In the genomic region with DNA sequence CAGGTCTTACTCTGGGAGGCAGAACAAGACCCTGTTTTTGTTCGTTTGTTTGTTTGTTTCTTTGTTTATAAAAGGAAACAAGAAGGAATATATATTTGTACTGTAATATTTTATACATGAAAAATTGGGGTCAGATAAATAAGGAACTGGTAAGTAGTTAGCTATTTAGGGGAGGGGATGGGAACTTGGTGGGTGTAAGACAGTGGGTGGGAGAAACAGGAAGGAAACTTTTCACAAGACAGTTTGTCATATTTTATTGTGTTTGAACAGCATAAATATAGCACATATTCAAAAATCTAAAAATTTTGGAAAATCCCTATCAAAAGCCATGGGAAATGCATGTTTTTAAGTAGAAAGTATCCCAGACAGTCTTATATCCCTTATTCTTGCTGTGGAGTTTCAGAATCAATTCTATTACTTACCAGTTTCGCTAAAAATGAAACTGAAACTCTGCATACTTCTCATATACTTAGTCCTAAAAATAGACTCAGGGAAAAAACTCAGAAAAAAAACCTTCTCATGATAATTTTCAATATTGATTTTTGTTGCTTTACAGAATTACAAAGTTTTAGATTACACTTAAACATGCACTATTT, we compare ENCODE assay signal across 8 cellular contexts. TPM values are rescaled to one million over a fixed set of nuclear protein-coding genes. Genes with fewer than 3 reads are reported as not detected.
A peak's percentile ranks its signal among the peaks of the same experiment; 100 is the strongest.
DNase-seq lines count a peak whose midpoint lies in the region; ATAC-seq and TF ChIP-seq lines count a peak whose summit lies in the region.

No MANE protein-coding gene starts in this region.

- no peak overlapping the region for H3K56ac ChIP-seq in H9 (ENCODE audit: insufficient read length, low read depth, low read length)

- WGBS in H9 (ENCODE audit: extremely low coverage, insufficient read length, low lambda C conversion rate): no CpG with 5 or more reads among the region's 2 CpGs

- DNase-seq in tibial artery: no peak
- no peak for DNase-seq in nephron progenitor cell
- DNase-seq in H9: no peak
- no peak for DNase-seq in caudate nucleus (lab: John Stamatoyannopoulos, UW)

- peak overlapping the region; percentile 76 for H3K27ac Mint-ChIP-seq in dendritic cell treated with granulocyte-macrophage colony-stimulating factor and Interleukin-4, amounts not matched to agents 40 ng/mL and 50 ng/mL, for 4 days
- no peak overlapping the region for H3K27ac Mint-ChIP-seq in nephron progenitor cell
- H3K27ac Mint-ChIP-seq in H9: no peak overlapping the region

- no peaks in the 10 kb centered on the region; a peak in 1 of 22 replicates for H3K36me3 ChIP-seq in BLaER1 treated with 17β-estradiol and CSF1 and Interleukin-3, amounts not matched to agents 10 nM and 100 nM
- no peaks in the 10 kb centered on the region for H3K36me3 ChIP-seq in tibial artery

- H2BK120ac ChIP-seq in H9 (ENCODE audit: low read depth, low read length, poor library complexity, severe bottlenecking): no peak overlapping the region

- H3T11ph ChIP-seq in H9 (ENCODE audit: low read length): no peak overlapping the region

- no peaks in the 10 kb centered on the region for H3K27me3 Mint-ChIP-seq in dendritic cell treated with granulocyte-macrophage colony-stimulating factor and Interleukin-4, amounts not matched to agents 40 ng/mL and 50 ng/mL, for 4 days
- H3K27me3 Mint-ChIP-seq in nephron progenitor cell (ENCODE audit: low read depth, poor library complexity) (peaks cover 4% of the 10 kb centered on the region), H9 (ENCODE audit: low read depth) (no peaks in the 10 kb centered on the region)

- H3K4me1 Mint-ChIP-seq in dendritic cell treated with granulocyte-macrophage colony-stimulating factor and Interleukin-4, amounts not matched to agents 40 ng/mL and 50 ng/mL, for 4 days (ENCODE audit: low read depth): peaks cover 30% of the 10 kb centered on the region
- peaks cover 14% of the 10 kb centered on the region for H3K4me1 Mint-ChIP-seq in nephron progenitor cell
- peaks cover 12 to 13% of the 10 kb centered on the region in 2 experiments for H3K4me1 Mint-ChIP-seq in H9

- H3K9me3 ChIP-seq in BLaER1 treated with 17β-estradiol and CSF1 and Interleukin-3, amounts not matched to agents 10 nM and 100 nM (replicated peaks in 1 of 11): peaks cover 0 to 41% (median 28%) of the 10 kb centered on the region in 11 experiments; a peak in 17 of 22 replicates
- H3K9me3 ChIP-seq in tibial artery: no peaks in the 10 kb centered on the region
- H3K9me3 ChIP-seq in H9 (ENCODE audit: control insufficient read depth, low read depth, low read length): no peaks in the 10 kb centered on the region

- H4K8ac ChIP-seq in H9 (replicated peaks; ENCODE audit: insufficient read length, low read depth, low read length): no peak overlapping the region

- H3K9me3 Mint-ChIP-seq in dendritic cell treated with granulocyte-macrophage colony-stimulating factor and Interleukin-4, amounts not matched to agents 40 ng/mL and 50 ng/mL, for 4 days: no peaks in the 10 kb centered on the region
- peaks cover 11% of the 10 kb centered on the region for H3K9me3 Mint-ChIP-seq in nephron progenitor cell
- H3K9me3 Mint-ChIP-seq in H9: peaks cover 4 to 6% of the 10 kb centered on the region in 2 experiments

- no peaks in the 10 kb centered on the region for H4K20me1 ChIP-seq in BLaER1 treated with 17β-estradiol and CSF1 and Interleukin-3, amounts not matched to agents 10 nM and 100 nM
- H4K20me1 ChIP-seq in H9 (ENCODE audit: control insufficient read depth, insufficient read depth, insufficient read length): no peaks in the 10 kb centered on the region

- H2BK15ac ChIP-seq in H9 (ENCODE audit: low read depth, low read length): no peak overlapping the region

- no peak overlapping the region for H3K18ac ChIP-seq in H9 (ENCODE audit: insufficient read length, low read depth, low read length)

- peaks cover 50 to 83% (median 63%) of the 10 kb centered on the region in 10 experiments for H3K4me1 ChIP-seq in BLaER1 treated with 17β-estradiol and CSF1 and Interleukin-3, amounts not matched to agents 10 nM and 100 nM
- H3K4me1 ChIP-seq in tibial artery (peaks cover 0 to 7% (median 0%) of the 10 kb centered on the region in 4 donors), H9 (ENCODE audit: insufficient read depth, low read length) (no peaks in the 10 kb centered on the region)

- H4K5ac ChIP-seq in H9 (ENCODE audit: insufficient read length, low read depth, low read length): no peak overlapping the region

- H2AFZ ChIP-seq in H9 (ENCODE audit: low read length): no peak overlapping the region

- no peaks in the 10 kb centered on the region for H3K23me2 ChIP-seq in H9 (ENCODE audit: insufficient read length, low read depth, low read length, poor library complexity, severe bottlenecking)

- ATAC-seq in GM19397 (IDR thresholded peaks at IDR 0.05; ENCODE audit: unreplicated experiment) (peak; percentile 58), HG03469 (IDR thresholded peaks at IDR 0.05; ENCODE audit: unreplicated experiment) (peak; percentile 92)

- intact Hi-C loops in dendritic cell treated with granulocyte-macrophage colony-stimulating factor and Interleukin-4, amounts not matched to agents 40 ng/mL and 50 ng/mL, for 4 days (cut with micrococcal nuclease): no loop called here
- intact Hi-C loops in tibial artery (cut with DNase I; ENCODE audit: low total_unique reads): no loop called here

- H3K79me2 ChIP-seq in H9 (ENCODE audit: insufficient read depth, low read length): no peaks in the 10 kb centered on the region

- no peaks in the 10 kb centered on the region for H3K27me3 ChIP-seq in BLaER1 treated with 17β-estradiol and CSF1 and Interleukin-3, amounts not matched to agents 10 nM and 100 nM
- H3K27me3 ChIP-seq in tibial artery: no peaks in the 10 kb centered on the region
- H3K27me3 ChIP-seq in H9 (ENCODE audit: insufficient read depth, low read length): no peaks in the 10 kb centered on the region

- H2BK20ac ChIP-seq in H9 (ENCODE audit: low read depth, low read length, poor library complexity, severe bottlenecking): no peak overlapping the region

- H2AK5ac ChIP-seq in H9 (ENCODE audit: insufficient read length, low read length): no peak overlapping the region

- H3K9ac ChIP-seq in BLaER1 treated with 17β-estradiol and CSF1 and Interleukin-3, amounts not matched to agents 10 nM and 100 nM: peak overlapping the region; percentile 56 to 77 (median 67)
- H3K9ac ChIP-seq in H9 (ENCODE audit: extremely low read depth, insufficient read length, low read length): no peak overlapping the region

- H3K4me3 Mint-ChIP-seq in dendritic cell treated with granulocyte-macrophage colony-stimulating factor and Interleukin-4, amounts not matched to agents 40 ng/mL and 50 ng/mL, for 4 days: peak overlapping the region; percentile 42
- H3K4me3 Mint-ChIP-seq in nephron progenitor cell (no peak overlapping the region), H9 (no peak overlapping the region)

- no peak overlapping the region for H4K91ac ChIP-seq in H9 (ENCODE audit: insufficient read length, low read depth, low read length)

- no peak overlapping the region for H2BK5ac ChIP-seq in H9 (ENCODE audit: insufficient read length, low read length)

- no peak overlapping the region for H2BK12ac ChIP-seq in H9 (ENCODE audit: insufficient read length, low read depth, low read length)

- H3K27ac ChIP-seq in BLaER1 treated with 17β-estradiol and CSF1 and Interleukin-3, amounts not matched to agents 10 nM and 100 nM: peak overlapping the region; percentile 75 to 95 (median 90); a peak in 21 of 22 replicates
- H3K27ac ChIP-seq in tibial artery (peak overlapping the region in 1 of 2 donors; percentile 53), H9 (ENCODE audit: insufficient read length, low read depth, low read length) (no peak overlapping the region), caudate nucleus (ENCODE audit: low read depth, low read length) (no peak overlapping the region)

- H3K23ac ChIP-seq in H9 (ENCODE audit: insufficient read length, low read depth, low read length): no peak overlapping the region

- no peak overlapping the region for H3K14ac ChIP-seq in H9 (ENCODE audit: insufficient read depth, low read length)

- no peaks in the 10 kb centered on the region for H3K79me1 ChIP-seq in H9 (ENCODE audit: insufficient read depth, low read depth, low read length, poor library complexity, severe bottlenecking)

- peak overlapping the region; percentile 16 to 52 (median 34); a peak in 14 of 20 replicates for H3K4me3 ChIP-seq in BLaER1 treated with 17β-estradiol and CSF1 and Interleukin-3, amounts not matched to agents 10 nM and 100 nM
- H3K4me3 ChIP-seq in tibial artery: peak overlapping the region; percentile 23 to 40

- TF ChIP-seq CTCF in tibial artery (IDR thresholded peaks at IDR 0.05) (no peak), nephron progenitor cell (IDR thresholded peaks at IDR 0.05) (no peak), H9 (conservative IDR thresholded peaks at IDR 0.05) (no peak)

- H3K4me2 ChIP-seq in BLaER1 treated with 17β-estradiol and CSF1 and Interleukin-3, amounts not matched to agents 10 nM and 100 nM: peak overlapping the region; percentile 56 to 92 (median 77)
- no peak overlapping the region for H3K4me2 ChIP-seq in H9 (ENCODE audit: insufficient read depth, insufficient read length, low read length)

- no peak overlapping the region for H3K4ac ChIP-seq in H9 (ENCODE audit: low read depth, low read length)

- H3K36me3 Mint-ChIP-seq in dendritic cell treated with granulocyte-macrophage colony-stimulating factor and Interleukin-4, amounts not matched to agents 40 ng/mL and 50 ng/mL, for 4 days (ENCODE audit: low read depth): no peaks in the 10 kb centered on the region
- H3K36me3 Mint-ChIP-seq in nephron progenitor cell (ENCODE audit: low read depth): no peaks in the 10 kb centered on the region
- H3K36me3 Mint-ChIP-seq in H9 (ENCODE audit: insufficient read depth in 1 of 3, low read depth in 3 of 3): peaks cover 4 to 5% (median 5%) of the 10 kb centered on the region in 3 experiments

RNA-seq across cellular contexts. Expression of a gene that starts 22.3 kb away (rescaled TPM):
- 6.4 and 7.5 TPM in 2 replicates for total RNA-seq in H9 (2021)

Comparison
In these comparisons a context has a peak if more than half of its experiments do, and no peak if none do; other contexts are left out.
1. H3K27ac ChIP-seq: peak in BLaER1 treated with 17β-estradiol and CSF1 and Interleukin-3, amounts not matched to agents 10 nM and 100 nM (11 of 11); none in H9 (single experiment) and caudate nucleus (single experiment).